In the genomic region with DNA sequence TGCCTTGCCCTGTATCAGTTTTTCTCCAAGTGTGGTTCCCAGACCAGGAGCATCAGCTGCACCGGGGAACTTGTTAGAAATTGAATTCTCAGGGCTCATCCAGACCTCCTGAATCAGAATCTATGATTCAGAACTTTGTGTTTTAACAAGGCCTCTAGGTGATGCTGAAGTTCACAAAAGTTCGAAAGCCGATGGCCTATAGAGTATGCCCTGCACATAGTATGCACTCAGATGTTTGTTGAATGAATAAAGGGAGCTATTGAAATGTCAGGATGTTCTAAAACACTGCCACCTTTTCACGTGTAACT, we compare ENCODE assay signal across 8 cellular contexts. TPM values are rescaled to one million over a fixed set of nuclear protein-coding genes. Genes with fewer than 3 reads are reported as not detected.
A peak's percentile ranks its signal among the peaks of the same experiment; 100 is the strongest.
DNase-seq lines count a peak whose midpoint lies in the region; ATAC-seq, FAIRE-seq and TF ChIP-seq lines count a peak whose summit lies in the region.

No MANE protein-coding gene starts in this region.

- H3K27me3 Mint-ChIP-seq in Calu3 (ENCODE audit: unreplicated experiment), result no peaks in the 10 kb centered on the region
- no peaks in the 10 kb centered on the region for H3K27me3 Mint-ChIP-seq in nephron (ENCODE audit: low read depth)

- H3K4me3 Mint-ChIP-seq in Calu3 (ENCODE audit: low read depth, unreplicated experiment), result peak overlapping the region; percentile 91
- peak overlapping the region; percentile 98 to 100 (median 100) for H3K4me3 Mint-ChIP-seq in nephron

- intact Hi-C loops in Calu3 (cut with micrococcal nuclease; ENCODE audit: unreplicated experiment) (no loop called here), posterior vena cava (cut with DNase I) (loop anchor here in 1 of 2 donors (5.0 kb wide), 1 partner anchor 1532 kb away; no protein-coding TSS in a partner anchor)

- peaks cover 4% of the 10 kb centered on the region for H3K9me3 Mint-ChIP-seq in Calu3 (ENCODE audit: low read depth, unreplicated experiment)
- no peaks in the 10 kb centered on the region for H3K9me3 Mint-ChIP-seq in nephron

- H3K36me3 Mint-ChIP-seq in Calu3 (ENCODE audit: insufficient read depth, unreplicated experiment), result peaks cover 33% of the 10 kb centered on the region
- H3K36me3 Mint-ChIP-seq in nephron (ENCODE audit: low read depth), result peaks cover 19% of the 10 kb centered on the region

- peaks cover 48% of the 10 kb centered on the region for H3K4me1 Mint-ChIP-seq in Calu3 (ENCODE audit: low read depth, unreplicated experiment)
- H3K4me1 Mint-ChIP-seq in nephron, result peaks cover 34% of the 10 kb centered on the region

- H3K27ac ChIP-seq in epithelial cell of prostate, result peak overlapping the region; percentile 92

- DNase-seq in Calu3 (no peak), RCC 7860 (ENCODE audit: low spot score) (peak; percentile 21), epithelial cell of prostate (ENCODE audit: low read depth, low spot score) (no peak), posterior vena cava (ENCODE audit: low spot score) (no peak), globus pallidus (ENCODE audit: low spot score) (no peak)
- DNase-seq in activated CD4-positive, alpha-beta T cell treated with anti-CD3 and anti-CD28 coated beads, Interleukin-2, amount 50 U/mL, for 4 hours, result no peak

- H3K27ac Mint-ChIP-seq in Calu3 (ENCODE audit: unreplicated experiment) (peak overlapping the region; percentile 89), nephron (peak overlapping the region; percentile 94 to 98 (median 97))

- no peak for ATAC-seq in HG03571 (IDR thresholded peaks at IDR 0.05; ENCODE audit: unreplicated experiment)

- TF ChIP-seq CTCF in Calu3 (IDR thresholded peaks at IDR 0.05; ENCODE audit: unreplicated experiment) (no peak), nephron (IDR thresholded peaks at IDR 0.05; ENCODE audit: unreplicated experiment in 3 of 3) (no peak)

- FAIRE-seq in RCC 7860 (lab: Jason Lieb, UNC), result no peak

- CTCF ChIA-PET in Calu3 (lab: Charles Lee), result interaction anchor here (0.6 to 0.8 kb wide), 2 partner anchors 14 to 20 kb away, joined by 3 read pairs; no protein-coding TSS in a partner anchor

- BruUV-seq in Calu3 (replicated peaks; lab: Mats Ljungman, UMichigan), result TSS peak; percentile 40

RNA-seq across cellular contexts. Expression of a gene that starts 0.7 kb away (rescaled TPM):
- total RNA-seq in Calu3 (2022), result 30.4 and 30.8 TPM in 2 replicates
- total RNA-seq in posterior vena cava, result 10 to 100 TPM; 38.0 to 44.7 TPM

RNA-seq across cellular contexts. Expression of a gene that starts 37.6 kb away (rescaled TPM):
- 11.8 and 13.7 TPM in 2 replicates for total RNA-seq in Calu3 (2022)
- 1 to 10 TPM; 1.7 to 2.1 TPM for total RNA-seq in posterior vena cava

RNA-seq across cellular contexts. Expression of a gene that starts 38.0 kb away (rescaled TPM):
- total RNA-seq in Calu3 (2022) (5.8 and 6.3 TPM in 2 replicates), posterior vena cava (10 to 100 TPM in 1 of 2 donors, 1 to 10 TPM in 1; 9.7 to 10.2 TPM)
